ENCODE assay signal across 20 cellular contexts in the genomic region with DNA sequence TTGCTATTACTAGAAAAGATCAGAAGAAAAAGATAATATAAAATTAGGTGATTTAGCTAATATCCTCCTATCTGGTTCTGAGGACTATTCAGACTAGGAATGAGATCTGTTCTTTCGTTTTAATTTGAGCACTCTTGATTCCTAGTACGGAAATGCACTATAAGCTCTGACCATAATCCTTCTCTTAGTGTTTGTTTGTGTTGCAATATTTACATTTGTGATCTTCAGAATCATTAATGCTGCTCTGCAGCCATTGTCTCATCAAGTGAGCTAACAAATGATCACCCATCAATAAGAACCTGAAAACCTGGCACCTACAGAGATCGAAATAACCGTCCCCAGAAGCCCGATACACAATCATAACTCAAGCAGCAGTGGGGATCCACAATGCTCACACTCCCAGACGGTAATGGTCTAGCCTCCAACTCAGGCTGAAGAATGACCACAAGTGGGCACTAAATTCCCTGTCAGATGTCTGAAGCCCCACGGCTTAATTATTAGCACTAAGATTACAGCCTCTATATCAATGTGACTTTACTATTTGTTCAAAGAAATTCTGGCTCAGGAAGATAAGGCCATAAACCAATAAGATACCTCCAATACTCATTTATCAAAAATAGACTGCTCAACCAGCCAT.
DNase-seq lines count a peak whose midpoint lies in the region; ATAC-seq, FAIRE-seq and TF ChIP-seq lines count a peak whose summit lies in the region.
"Had no signal": no experiment of that assay in that cellular context is flagged by ENCODE, and none has a peak within 500 bp of the region (broad histone marks: within the 10 kb centered on the region; RNA-seq: fewer than 3 reads in every experiment).

No MANE protein-coding gene starts in this region.

- ATAC-seq in pancreas (peak; percentile 85 to 92 (median 89)), HG02840 (IDR thresholded peaks at IDR 0.05; ENCODE audit: low FRiP score, unreplicated experiment) (no peak), GM21526 (IDR thresholded peaks at IDR 0.05; ENCODE audit: low FRiP score, unreplicated experiment) (no peak)
- ATAC-seq: lower lobe of right lung, sciatic nerve had no signal

- H3K27me3 ChIP-seq in WERI-Rb-1 (ENCODE audit: insufficient read depth, low read depth, severe bottlenecking) (no peaks in the 10 kb centered on the region), pancreas (no peaks in the 10 kb centered on the region), right atrium auricular region (no peaks in the 10 kb centered on the region)
- H3K27me3 ChIP-seq: upper lobe of left lung had no signal

- H3K9me3 ChIP-seq in WERI-Rb-1 (ENCODE audit: severe bottlenecking), result no peaks in the 10 kb centered on the region
- no peaks in the 10 kb centered on the region for H3K9me3 ChIP-seq in pancreas
- no peaks in the 10 kb centered on the region for H3K9me3 ChIP-seq in right atrium auricular region
- H3K9me3 ChIP-seq: lower lobe of right lung, upper lobe of left lung had no signal

- intact Hi-C loops in pancreas (cut with DNase I), result no loop called here

- H3K4me3 ChIP-seq in NB4 (ENCODE audit: low read depth, low read length) (no peak overlapping the region), WERI-Rb-1 (ENCODE audit: low read depth, low read length) (no peak overlapping the region), pancreas (peak overlapping the region in 1 of 4 donors; percentile 2), right atrium auricular region (no peak overlapping the region)
- H3K4me3 ChIP-seq: lower lobe of right lung, upper lobe of left lung had no signal

- H3K4me1 ChIP-seq in pancreas (peaks cover 34 to 44% (median 37%) of the 10 kb centered on the region in 3 donors), right atrium auricular region (no peaks in the 10 kb centered on the region)
- H3K4me1 ChIP-seq: lower lobe of right lung, upper lobe of left lung had no signal

- H3K27ac ChIP-seq in WERI-Rb-1, result no peak overlapping the region
- H3K27ac ChIP-seq in pancreas, result peak overlapping the region; percentile 45 to 74 (median 56)
- no peak overlapping the region for H3K27ac ChIP-seq in right atrium auricular region
- H3K27ac ChIP-seq: lower lobe of right lung, upper lobe of left lung had no signal

- no peak for FAIRE-seq in pancreas (lab: Jason Lieb, UNC)
- FAIRE-seq: GM18507 had no signal

- peak; percentile 15 for DNase-seq in DMS 273 (lab: John Stamatoyannopoulos, UW; ENCODE audit: unreplicated experiment)
- DNase-seq in DMS 273 treated with DMSO at 0.1 percent for 48 hours (lab: John Stamatoyannopoulos, UW), result no peak
- DNase-seq in NB4 (ENCODE audit: low read depth), result no peak
- peak; percentile 37 for DNase-seq in WERI-Rb-1
- DNase-seq in pancreas, result peak in 3 of 6 donors; percentile 54 to 70 (median 61)
- DNase-seq in right atrium auricular region (ENCODE audit: low spot score), result no peak
- DNase-seq: 8988T; activated CD4-positive, CD25-positive, alpha-beta regulatory T cell treated with anti-CD3 and anti-CD28 coated beads, Interleukin-2, amount 50 U/mL, for 72 hours; CD4-positive, CD25-positive, alpha-beta regulatory T cell; GF-D8; KBM-7; lower lobe of right lung; NCI-H187; nephron progenitor cell; stimulated activated CD4-positive, alpha-beta T cell treated with anti-CD3 and anti-CD28 coated beads, Interleukin-4, amount 100 ng/mL, for 4 hours; upper lobe of left lung had no signal

- no peaks in the 10 kb centered on the region for H3K36me3 ChIP-seq in WERI-Rb-1
- no peaks in the 10 kb centered on the region for H3K36me3 ChIP-seq in pancreas
- H3K36me3 ChIP-seq in right atrium auricular region, result no peaks in the 10 kb centered on the region
- H3K36me3 ChIP-seq: lower lobe of right lung, upper lobe of left lung had no signal

- 16 to 17% methylated on average over 7 of the region's 7 CpGs for WGBS in pancreas, 2 donors

- peak; percentile 25 for TF ChIP-seq CTCF in NB4 (IDR thresholded peaks at IDR 0.05; ENCODE audit: low read depth, low read length)
- TF ChIP-seq CTCF in WERI-Rb-1 (IDR thresholded peaks at IDR 0.05; ENCODE audit: low read depth, low read length), result peak; percentile 52
- TF ChIP-seq CTCF in pancreas (IDR thresholded peaks at IDR 0.05), result peak in 2 of 4 donors; percentile 12 to 17
- TF ChIP-seq CTCF in right atrium auricular region (IDR thresholded peaks at IDR 0.05), result no peak

- TF ChIP-seq POLR2A in NB4 (IDR thresholded peaks at IDR 0.05; ENCODE audit: extremely low read depth, insufficient read length), result no peak

Comparison
In these comparisons a context has a peak if more than half of its experiments do, and no peak if none do; other contexts are left out.
1. DNase-seq: peak in DMS 273 (single experiment) and WERI-Rb-1 (single experiment); none in DMS 273 treated with DMSO at 0.1 percent for 48 hours (single experiment), NB4 (single experiment) and right atrium auricular region (single experiment).
2. CTCF ChIP-seq: peak in NB4 (single experiment) and WERI-Rb-1 (single experiment); none in right atrium auricular region (0 of 2).
3. H3K27ac ChIP-seq: peak in pancreas (4 of 4); none in WERI-Rb-1 (single experiment) and right atrium auricular region (0 of 2).
4. ATAC-seq: peak in pancreas (4 of 4); none in HG02840 (single experiment) and GM21526 (single experiment).